ENCODE assay signal across 17 cellular contexts in genomic region chr1:155499263-155499662, GRCh38.
A peak's percentile ranks its signal among the peaks of the same experiment; 100 is the strongest.
DNase-seq lines count a peak whose midpoint lies in the region; ATAC-seq and TF ChIP-seq lines count a peak whose summit lies in the region.
"Had no signal": no experiment of that assay in that cellular context is flagged by ENCODE, and none has a peak within 500 bp of the region (broad histone marks: within the 10 kb centered on the region; RNA-seq: fewer than 3 reads in every experiment).

No MANE protein-coding gene starts in this region.

- TF ChIP-seq CTCF in 22Rv1 (IDR thresholded peaks at IDR 0.05) (no peak), DOHH2 (IDR thresholded peaks at IDR 0.05; ENCODE audit: low read depth, low read length, poor library complexity, severe bottlenecking) (no peak), VCaP (conservative IDR thresholded peaks at IDR 0.05) (no peak), fibroblast of the aortic adventitia (IDR thresholded peaks at IDR 0.05; ENCODE audit: insufficient read depth, low read length) (no peak)

- H4K20me1 ChIP-seq in DOHH2 (ENCODE audit: control insufficient read depth, insufficient read depth, low read depth, low read length), result peaks cover 2% of the 10 kb centered on the region; the same call in 1 of the 2 replicates

- peak overlapping the region; percentile 97 for H3K4me2 ChIP-seq in DOHH2 (ENCODE audit: low read length)
- H3K4me2 ChIP-seq: BLaER1 had no signal

- peaks cover 92% of the 10 kb centered on the region for H3K79me2 ChIP-seq in DOHH2 (ENCODE audit: control insufficient read depth, low read length)

- H3K9me3 ChIP-seq in DOHH2 (ENCODE audit: control insufficient read depth, insufficient read depth, low read length), result no peaks in the 10 kb centered on the region
- H3K9me3 ChIP-seq: BLaER1, heart left ventricle, upper lobe of left lung had no signal

- ATAC-seq in GM21737 (IDR thresholded peaks at IDR 0.05; ENCODE audit: unreplicated experiment) (no peak), HG03354 (IDR thresholded peaks at IDR 0.05; ENCODE audit: poor library complexity, severe bottlenecking, unreplicated experiment) (no peak)
- ATAC-seq: PC-3 had no signal

- no peaks in the 10 kb centered on the region for H3K9me2 ChIP-seq in DOHH2 (replicated peaks; ENCODE audit: control insufficient read depth, low read length)

- peaks cover 24% of the 10 kb centered on the region for H3F3A ChIP-seq in DOHH2 (ENCODE audit: control insufficient read depth, insufficient read depth)

- H3K4me1 ChIP-seq in DOHH2 (ENCODE audit: control insufficient read depth, low read length), result peaks cover 55% of the 10 kb centered on the region

- H3K4me3 ChIP-seq in DOHH2 (ENCODE audit: low read length), result peak overlapping the region; percentile 65
- no peak overlapping the region for H3K4me3 ChIP-seq in fibroblast of the aortic adventitia (ENCODE audit: low read depth, low read length)
- H3K4me3 ChIP-seq: BLaER1, upper lobe of left lung had no signal

- DNase-seq in fibroblast of the aortic adventitia (ENCODE audit: low read depth) (peak; percentile 11), caudate nucleus (lab: John Stamatoyannopoulos, UW) (no peak)
- no peak for DNase-seq in central memory CD4-positive, alpha-beta T cell
- DNase-seq: activated CD4-positive, alpha-beta T cell treated with anti-CD3 and anti-CD28 coated beads, Interleukin-2, amount 10 ng/mL, durations not matched to agents 7 days and 5 days; activated gamma-delta T cell; DND-41; heart left ventricle; kidney glomerular epithelial cell; NCI-H1092; PC-3; upper lobe of left lung had no signal

- no peaks in the 10 kb centered on the region for H3K27me3 ChIP-seq in DOHH2 (ENCODE audit: control insufficient read depth, low read length)
- H3K27me3 ChIP-seq: BLaER1, heart left ventricle, upper lobe of left lung had no signal

- no peaks in the 10 kb centered on the region for H3K36me3 ChIP-seq in DOHH2 (ENCODE audit: control insufficient read depth, low read length)
- H3K36me3 ChIP-seq: heart left ventricle, upper lobe of left lung had no signal

- H3K27ac ChIP-seq in 22Rv1 (peak overlapping the region; percentile 71), DOHH2 (ENCODE audit: low read depth, low read length) (peak overlapping the region; percentile 84), VCaP (peak overlapping the region; percentile 74), caudate nucleus (ENCODE audit: low read depth, low read length) (no peak overlapping the region)
- H3K27ac ChIP-seq: BLaER1, upper lobe of left lung had no signal
